In the genomic region with DNA sequence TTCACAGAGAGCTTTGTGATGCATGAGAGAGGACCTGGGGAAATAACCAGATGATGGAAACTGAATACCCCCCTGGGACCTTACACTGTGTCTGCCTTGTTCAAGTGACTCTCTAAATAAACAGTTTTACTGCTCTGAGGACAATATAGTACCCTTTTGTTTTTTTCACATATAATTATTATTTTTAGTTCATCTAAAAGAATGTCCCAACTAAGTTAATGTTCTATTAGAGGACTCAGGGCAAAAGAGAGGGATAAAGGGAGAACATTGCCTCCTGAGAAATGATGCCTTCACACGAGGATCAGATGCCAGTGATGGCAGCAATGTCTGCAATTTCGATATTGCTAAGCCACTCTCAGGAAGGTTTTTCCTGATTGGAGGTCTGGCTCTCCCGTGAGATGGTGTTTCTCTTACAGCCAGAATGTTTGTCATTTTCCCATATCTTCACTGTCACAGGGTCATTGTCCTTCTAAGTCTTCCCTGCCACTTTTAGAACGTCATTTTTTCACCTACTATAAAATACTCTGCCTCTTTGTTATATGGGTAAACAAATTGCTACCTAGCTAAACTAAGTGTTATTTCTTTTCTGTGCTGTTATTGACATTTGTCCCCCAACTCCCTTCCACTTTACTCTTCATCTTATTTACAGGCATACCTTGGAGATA, we compare ENCODE assay signal across 11 cellular contexts.
A peak's percentile ranks its signal among the peaks of the same experiment; 100 is the strongest.
DNase-seq lines count a peak whose midpoint lies in the region; ATAC-seq, FAIRE-seq and TF ChIP-seq lines count a peak whose summit lies in the region.
"Had no signal": no experiment of that assay in that cellular context is flagged by ENCODE, and none has a peak within 500 bp of the region (broad histone marks: within the 10 kb centered on the region; RNA-seq: fewer than 3 reads in every experiment).

No MANE protein-coding gene starts in this region.

- 14% methylated on average over 4 of the region's 4 CpGs for WGBS in GM12878 (ENCODE audit: insufficient coverage, insufficient replicate concordance, low lambda C conversion rate, missing lambda C conversion rate)
- WGBS in smooth muscle cell (ENCODE audit: low lambda C conversion rate) = 80% methylated on average over 4 of the region's 4 CpGs

- POLR2A ChIA-PET in GM12878 (lab: Charles Lee) (interaction anchor here (1.0 kb wide), 1 partner anchor 145 kb away, joined by 3 read pairs; no protein-coding TSS in a partner anchor), OCI-LY7 (lab: Charles Lee) (no interaction called here)

- no peak for TF ChIP-seq POLR2A in GM12878 (IDR thresholded peaks at IDR 0.05; ENCODE audit: low read depth, low read length)

- H3K79me2 ChIP-seq in GM12878 (ENCODE audit: control insufficient read depth, insufficient read depth, low read length) (no peaks in the 10 kb centered on the region), OCI-LY7 (ENCODE audit: insufficient read depth, low read depth, low read length) (no peaks in the 10 kb centered on the region), smooth muscle cell (ENCODE audit: low read depth) (no peaks in the 10 kb centered on the region)

- CTCF ChIA-PET in GM12878 (lab: Yijun Ruan, JAX) = interaction anchor here (1.5 kb wide), 1 partner anchor 227 kb away, joined by 4 read pairs; no protein-coding TSS in a partner anchor
- CTCF ChIA-PET in OCI-LY7 (lab: Charles Lee; ENCODE audit: unreplicated experiment) = no interaction called here

- peaks cover 11 to 22% (median 18%) of the 10 kb centered on the region in 11 experiments for H3K9me3 ChIP-seq in BLaER1 treated with 17β-estradiol and CSF1 and Interleukin-3, amounts not matched to agents 10 nM and 100 nM (replicated peaks in 1 of 11)
- peaks cover 3% of the 10 kb centered on the region; the same call in 1 of the 3 replicates for H3K9me3 ChIP-seq in GM12878 (replicated peaks; ENCODE audit: control insufficient read depth, insufficient read depth, low read length)
- H3K9me3 ChIP-seq in OCI-LY7 (ENCODE audit: low read length) = no peaks in the 10 kb centered on the region
- no peaks in the 10 kb centered on the region for H3K9me3 ChIP-seq in smooth muscle cell (replicated peaks; ENCODE audit: low read depth)
- H3K9me3 ChIP-seq: right lobe of liver had no signal

- intact Hi-C loops in GM12878 (cut with micrococcal nuclease; ENCODE audit: unreplicated experiment) (loop anchor here (5.0 kb wide), 1 partner anchor 191 kb away; no protein-coding TSS in a partner anchor), OCI-LY7 (cut with micrococcal nuclease; ENCODE audit: unreplicated experiment) (no loop called here)

- no peak; a peak in 1 of 4 replicates for TF ChIP-seq EP300 in GM12878 (IDR thresholded peaks at IDR 0.05; ENCODE audit: borderline replicate concordance in 1 of 2, control insufficient read depth in 1 of 2, low read depth in 2 of 2, low read length in 2 of 2)

- H3K27ac ChIP-seq in BLaER1 treated with 17β-estradiol and CSF1 and Interleukin-3, amounts not matched to agents 10 nM and 100 nM = no peak overlapping the region
- H3K27ac ChIP-seq in GM12878 (ENCODE audit: control insufficient read depth, insufficient read depth) = peak overlapping the region; percentile 61
- H3K27ac ChIP-seq in OCI-LY7 (ENCODE audit: low read depth, low read length, poor library complexity, severe bottlenecking) = no peak overlapping the region
- no peak overlapping the region for H3K27ac ChIP-seq in smooth muscle cell (ENCODE audit: low read depth)
- H3K27ac ChIP-seq: right lobe of liver had no signal

- RAD21 ChIA-PET in GM12878 (lab: Charles Lee; ENCODE audit: unreplicated experiment) = interaction anchor here (0.6 to 2.1 kb wide), 8 partner anchors 11 to 712 kb away, joined by 3 to 6 read pairs (median 3); no protein-coding TSS in a partner anchor

- BruUV-seq in GM12878 (replicated peaks; lab: Mats Ljungman, UMichigan) = no TSS peak
- BruUV-seq in OCI-LY7 (replicated peaks; lab: Mats Ljungman, UMichigan) = no TSS peak

- ATAC-seq in GM12878 (peak; percentile 97), HG02588 (IDR thresholded peaks at IDR 0.05; ENCODE audit: unreplicated experiment) (no peak), left lobe of liver (no peak)
- ATAC-seq: esophagus mucosa had no signal

- H3K36me3 ChIP-seq in BLaER1 treated with 17β-estradiol and CSF1 and Interleukin-3, amounts not matched to agents 10 nM and 100 nM = no peaks in the 10 kb centered on the region
- H3K36me3 ChIP-seq in GM12878 (ENCODE audit: control insufficient read depth in 2 of 2, insufficient read depth in 2 of 2, low read length in 1 of 2) (no peaks in the 10 kb centered on the region), OCI-LY7 (ENCODE audit: insufficient read depth, low read length) (no peaks in the 10 kb centered on the region), smooth muscle cell (ENCODE audit: low read depth) (no peaks in the 10 kb centered on the region)
- H3K36me3 ChIP-seq: right lobe of liver had no signal

- no peak overlapping the region for H3K4me3 ChIP-seq in BLaER1 treated with 17β-estradiol and CSF1 and Interleukin-3, amounts not matched to agents 10 nM and 100 nM
- H3K4me3 ChIP-seq in GM12878 (no peak overlapping the region), OCI-LY7 (ENCODE audit: low read depth, low read length, poor library complexity, severe bottlenecking) (no peak overlapping the region), smooth muscle cell (no peak overlapping the region)
- H3K4me3 ChIP-seq: right lobe of liver had no signal

- in situ Hi-C loops in GM12878 (cut with MboI) = no loop called here

- no peaks in the 10 kb centered on the region for H3K9me2 ChIP-seq in OCI-LY7 (ENCODE audit: insufficient read depth, low read length)

- no peaks in the 10 kb centered on the region for H3K27me3 ChIP-seq in BLaER1 treated with 17β-estradiol and CSF1 and Interleukin-3, amounts not matched to agents 10 nM and 100 nM
- no peaks in the 10 kb centered on the region for H3K27me3 ChIP-seq in GM12878 (replicated peaks in 1 of 2; ENCODE audit: control insufficient read depth in 2 of 2, insufficient read depth in 2 of 2, low read length in 1 of 2)
- no peaks in the 10 kb centered on the region for H3K27me3 ChIP-seq in smooth muscle cell (ENCODE audit: low read depth)
- H3K27me3 ChIP-seq: right lobe of liver had no signal

- peak overlapping the region in 2 of 11 experiments; percentile 20 to 36; a peak in 2 of 22 replicates for H3K9ac ChIP-seq in BLaER1 treated with 17β-estradiol and CSF1 and Interleukin-3, amounts not matched to agents 10 nM and 100 nM
- H3K9ac ChIP-seq in GM12878 (ENCODE audit: control insufficient read depth, insufficient read depth, low read length) = no peak overlapping the region
- no peak overlapping the region for H3K9ac ChIP-seq in smooth muscle cell (ENCODE audit: low read depth)

- H4K20me1 ChIP-seq in BLaER1 treated with 17β-estradiol and CSF1 and Interleukin-3, amounts not matched to agents 10 nM and 100 nM = no peaks in the 10 kb centered on the region
- H4K20me1 ChIP-seq in GM12878 (ENCODE audit: control insufficient read depth, insufficient read depth) (no peaks in the 10 kb centered on the region), OCI-LY7 (ENCODE audit: insufficient read depth, low read length) (no peaks in the 10 kb centered on the region), smooth muscle cell (ENCODE audit: low read depth) (no peaks in the 10 kb centered on the region)

- DNase-seq in GM19239 (ENCODE audit: insufficient read length, low spot score) (no peak), NCI-H2107 (lab: John Stamatoyannopoulos, UW) (peak; percentile 85), GM12878 (ENCODE audit: low read depth, low spot score) (peak; percentile 71), OCI-LY7 (ENCODE audit: low spot score) (no peak), smooth muscle cell (lab: John Stamatoyannopoulos, UW; ENCODE audit: unreplicated experiment) (no peak), left lobe of liver (ENCODE audit: low spot score) (no peak)
- DNase-seq: activated CD4-positive, alpha-beta T cell treated with anti-CD3 and anti-CD28 coated beads, Interleukin-2, amount 50 U/mL, for 4 hours; right lobe of liver had no signal

- no peak for TF ChIP-seq RAD21 in GM12878 (IDR thresholded peaks at IDR 0.05; ENCODE audit: insufficient read depth, low read depth, low read length)

- SMC1A ChIA-PET in GM12878 (lab: Charles Lee; ENCODE audit: uncharacterized antibody, unreplicated experiment) = interaction anchor here (0.8 to 2.3 kb wide), 18 partner anchors 11 to 285 kb away, joined by 3 to 7 read pairs (median 4); no protein-coding TSS in a partner anchor

- FAIRE-seq in GM19239 (lab: Jason Lieb, UNC) (peak; percentile 92), GM12878 (lab: Jason Lieb, UNC) (peak; percentile 49)

- TF ChIP-seq CTCF in GM12878 (IDR thresholded peaks at IDR 0.05 in 2 of 3, conservative IDR thresholded peaks at IDR 0.05 in 1 of 3; ENCODE audit: control insufficient read depth in 2 of 3, extremely low read depth in 1 of 3, insufficient read depth in 1 of 3, low read depth in 3 of 3, low read length in 3 of 3) (no peak), OCI-LY7 (conservative IDR thresholded peaks at IDR 0.05; ENCODE audit: low read length) (no peak), smooth muscle cell (IDR thresholded peaks at IDR 0.05; ENCODE audit: borderline replicate concordance, insufficient read depth, poor library complexity, severe bottlenecking) (no peak)

- H3K4me1 ChIP-seq in BLaER1 treated with 17β-estradiol and CSF1 and Interleukin-3, amounts not matched to agents 10 nM and 100 nM = peaks cover 0 to 18% (median 10%) of the 10 kb centered on the region in 10 experiments; a peak in 13 of 20 replicates
- H3K4me1 ChIP-seq in GM12878 (ENCODE audit: control insufficient read depth, insufficient read depth, low read length) (no peaks in the 10 kb centered on the region), OCI-LY7 (ENCODE audit: insufficient read depth, low read length, poor library complexity, severe bottlenecking) (no peaks in the 10 kb centered on the region), smooth muscle cell (ENCODE audit: low read depth) (peaks cover 7% of the 10 kb centered on the region)

- peak overlapping the region in 8 of 11 experiments; percentile 8 to 49 (median 41); a peak in 15 of 22 replicates for H3K4me2 ChIP-seq in BLaER1 treated with 17β-estradiol and CSF1 and Interleukin-3, amounts not matched to agents 10 nM and 100 nM
- H3K4me2 ChIP-seq in GM12878 (ENCODE audit: control insufficient read depth, insufficient read depth) (no peak overlapping the region), OCI-LY7 (ENCODE audit: low read length) (no peak overlapping the region), smooth muscle cell (no peak overlapping the region)

- H3F3A ChIP-seq in smooth muscle cell (ENCODE audit: low read depth) = peaks cover under 1% of the 10 kb centered on the region

- H2AFZ ChIP-seq in GM12878 (ENCODE audit: control insufficient read depth, low read depth, low read length) (peak overlapping the region; percentile 29), OCI-LY7 (ENCODE audit: low read length) (no peak overlapping the region), smooth muscle cell (ENCODE audit: low read depth) (no peak overlapping the region)

TF ChIP-seq in GM12878, 131 proteins besides CTCF, POLR2A, EP300 and RAD21 (continues in another document):
- TF ChIP-seq RB1 (IDR thresholded peaks at IDR 0.05; ENCODE audit: borderline replicate concordance) = peak; percentile 31; the same call in 1 of the 2 replicates
- no peak for TF ChIP-seq HCFC1 (IDR thresholded peaks at IDR 0.05; ENCODE audit: low read length)
- TF ChIP-seq GATAD2B (conservative IDR thresholded peaks at IDR 0.05; ENCODE audit: low read depth) = peak; percentile 85

Comparison
In these comparisons a context has a peak if more than half of its experiments do, and no peak if none do; other contexts are left out.
1. H3K4me2 ChIP-seq: peak in BLaER1 treated with 17β-estradiol and CSF1 and Interleukin-3, amounts not matched to agents 10 nM and 100 nM (8 of 11); none in GM12878 (single experiment), OCI-LY7 (single experiment) and smooth muscle cell (single experiment).
2. DNase-seq: peak in NCI-H2107 (single experiment) and GM12878 (single experiment); none in GM19239 (single experiment), OCI-LY7 (single experiment), smooth muscle cell (single experiment) and left lobe of liver (single experiment).